In genomic region chr16:56635441-56635967, GRCh38 we compare ENCODE assay signal across 16 cellular contexts. TPM values are rescaled to one million over a fixed set of nuclear protein-coding genes. Genes with fewer than 3 reads are reported as not detected.
A peak's percentile ranks its signal among the peaks of the same experiment; 100 is the strongest.
DNase-seq lines count a peak whose midpoint lies in the region; ATAC-seq and TF ChIP-seq lines count a peak whose summit lies in the region.
"Had no signal": no experiment of that assay in that cellular context is flagged by ENCODE, and none has a peak within 500 bp of the region (broad histone marks: within the 10 kb centered on the region; RNA-seq: fewer than 3 reads in every experiment).

No MANE protein-coding gene starts in this region.

- peak overlapping the region; percentile 51 for H3K4me3 Mint-ChIP-seq in activated T-cell treated with anti-CD3 and anti-CD28 coated beads, Interleukin-2, amount 50 U/mL, for 24 hours
- H3K4me3 Mint-ChIP-seq in activated CD8-positive, alpha-beta T cell treated with anti-CD3 and anti-CD28 coated beads for 36 hours, result peak overlapping the region; percentile 39

- H3K4me1 ChIP-seq in spleen, result peaks cover 14 to 52% (median 36%) of the 10 kb centered on the region in 6 donors

- no peaks in the 10 kb centered on the region for H3K9me3 ChIP-seq in spleen
- H3K9me3 ChIP-seq: vagina had no signal

- no peak for TF ChIP-seq CTCF in activated CD8-positive, alpha-beta T cell treated with anti-CD3 and anti-CD28 coated beads for 36 hours (IDR thresholded peaks at IDR 0.05)
- TF ChIP-seq CTCF in foreskin fibroblast (IDR thresholded peaks at IDR 0.05; ENCODE audit: low read depth, low read length), result no peak
- no peak for TF ChIP-seq CTCF in spleen (IDR thresholded peaks at IDR 0.05 in 8 of 11, conservative IDR thresholded peaks at IDR 0.05 in 3 of 11)

- no peaks in the 10 kb centered on the region for H3K9me3 Mint-ChIP-seq in activated T-cell treated with anti-CD3 and anti-CD28 coated beads, Interleukin-2, amount 50 U/mL, for 24 hours
- H3K9me3 Mint-ChIP-seq in activated CD8-positive, alpha-beta T cell treated with anti-CD3 and anti-CD28 coated beads for 36 hours, result no peaks in the 10 kb centered on the region

- peaks cover 97% of the 10 kb centered on the region for H3K27me3 Mint-ChIP-seq in activated T-cell treated with anti-CD3 and anti-CD28 coated beads, Interleukin-2, amount 50 U/mL, for 24 hours
- peaks cover 83% of the 10 kb centered on the region for H3K27me3 Mint-ChIP-seq in activated CD8-positive, alpha-beta T cell treated with anti-CD3 and anti-CD28 coated beads for 36 hours

- H3K36me3 ChIP-seq in spleen, result no peaks in the 10 kb centered on the region
- H3K36me3 ChIP-seq: cardiac muscle cell, vagina had no signal

- no peaks in the 10 kb centered on the region for H3K36me3 Mint-ChIP-seq in activated T-cell treated with anti-CD3 and anti-CD28 coated beads, Interleukin-2, amount 50 U/mL, for 24 hours (ENCODE audit: low read depth)
- H3K36me3 Mint-ChIP-seq in activated CD8-positive, alpha-beta T cell treated with anti-CD3 and anti-CD28 coated beads for 36 hours (ENCODE audit: low read depth), result no peaks in the 10 kb centered on the region

- intact Hi-C loops in activated CD8-positive, alpha-beta T cell treated with anti-CD3 and anti-CD28 coated beads for 36 hours (cut with micrococcal nuclease), result no loop called here
- intact Hi-C loops in spleen (cut with DNase I; ENCODE audit: low total_unique reads), result no loop called here

- no peak overlapping the region for H3K27ac ChIP-seq in spleen
- H3K27ac ChIP-seq: cardiac muscle cell, vagina had no signal

- CTCF ChIA-PET in activated CD8-positive, alpha-beta T cell treated with anti-CD3 and anti-CD28 coated beads for 36 hours (lab: Charles Lee), result interaction anchor here (2.6 kb wide), 1 partner anchor 10 kb away, joined by 6 read pairs; the partner anchor contains the start of gene MT1E

- H3K27me3 ChIP-seq in spleen (replicated peaks in 1 of 7), result peaks cover 5 to 97% (median 75%) of the 10 kb centered on the region in 7 donors
- H3K27me3 ChIP-seq: vagina had no signal

- peaks cover 29% of the 10 kb centered on the region for H3K4me1 Mint-ChIP-seq in activated T-cell treated with anti-CD3 and anti-CD28 coated beads, Interleukin-2, amount 50 U/mL, for 24 hours (ENCODE audit: low read depth)
- peaks cover 23% of the 10 kb centered on the region for H3K4me1 Mint-ChIP-seq in activated CD8-positive, alpha-beta T cell treated with anti-CD3 and anti-CD28 coated beads for 36 hours (ENCODE audit: low read depth)

- H3K27ac Mint-ChIP-seq in activated T-cell treated with anti-CD3 and anti-CD28 coated beads, Interleukin-2, amount 50 U/mL, for 24 hours, result no peak overlapping the region
- H3K27ac Mint-ChIP-seq in activated CD8-positive, alpha-beta T cell treated with anti-CD3 and anti-CD28 coated beads for 36 hours, result no peak overlapping the region

- WGBS in spleen, 5 donors, result 3 to 21% (median 5%) methylated on average over 24 to 40 of the region's 40 CpGs

- no peak for ATAC-seq in activated CD8-positive, alpha-beta T cell treated with anti-CD3 and anti-CD28 coated beads for 36 hours
- ATAC-seq in left lobe of liver (no peak), HG03039 (IDR thresholded peaks at IDR 0.05; ENCODE audit: unreplicated experiment) (no peak), esophagus mucosa (no peak)
- ATAC-seq: GM12878, Panc1 had no signal

- no peak for DNase-seq in activated T-cell treated with anti-CD3 and anti-CD28 coated beads, Interleukin-2, amount 50 U/mL, for 24 hours
- no peak for DNase-seq in activated T-cell treated with anti-CD3 and anti-CD28 coated beads, Interleukin-2, amount 50 U/mL, for 1 hour
- DNase-seq in activated CD8-positive, alpha-beta T cell treated with anti-CD3 and anti-CD28 coated beads for 36 hours, result peak; percentile 39
- no peak for DNase-seq in foreskin fibroblast
- no peak for DNase-seq in spleen
- no peak for DNase-seq in left lobe of liver (ENCODE audit: low spot score)
- DNase-seq: DMS53, NCI-H1048 had no signal

- H3K4me3 ChIP-seq in foreskin fibroblast (ENCODE audit: low read depth in 1 of 2, low read length in 2 of 2) (peak overlapping the region; percentile 24 to 38), spleen (peak overlapping the region in 6 of 8 donors; percentile 8 to 53 (median 18))
- H3K4me3 ChIP-seq: cardiac muscle cell, GM12878, vagina had no signal

- TF ChIP-seq POLR2A in spleen (IDR thresholded peaks at IDR 0.05), result no peak

- POLR2A ChIA-PET in activated CD8-positive, alpha-beta T cell treated with anti-CD3 and anti-CD28 coated beads for 36 hours (lab: Charles Lee), result no interaction called here

RNA-seq across cellular contexts. Expression of gene MT1A, which starts 3.0 kb away (rescaled TPM):
- not detected for total RNA-seq in activated CD8-positive, alpha-beta T cell treated with anti-CD3 and anti-CD28 coated beads for 36 hours
- total RNA-seq in spleen (10 to 100 TPM in 1 of 7 donors, 1 to 10 TPM in 2, not detected in 4; 1.5 to 27.3 (median 1.5) TPM), left lobe of liver (141 TPM), esophagus mucosa (2.9 TPM)
- 10 to 100 TPM in 1 of 3 donors, 1 to 10 TPM in 2; 1.1 to 14.2 (median 8.5) TPM for polyA plus RNA-seq in spleen
- total RNA-seq: cardiac muscle cell, GM12878, skeletal muscle tissue had no signal
- polyA plus RNA-seq: cardiac muscle cell, GM12878 had no signal

RNA-seq across cellular contexts. Expression of gene MT1M, which starts 3.0 kb away (rescaled TPM):
- not detected for total RNA-seq in activated CD8-positive, alpha-beta T cell treated with anti-CD3 and anti-CD28 coated beads for 36 hours
- 1 to 10 TPM in 6 of 7 donors, under 1 TPM in 1; 0.44 to 6.1 (median 3.5) TPM for total RNA-seq in spleen
- 10 to 100 TPM in 1 of 3 donors, 1 to 10 TPM in 1, under 1 TPM in 1; 0.93 to 11.8 (median 7.6) TPM for polyA plus RNA-seq in spleen
- 546 TPM for total RNA-seq in left lobe of liver
- total RNA-seq in esophagus mucosa, result 2.0 TPM
- total RNA-seq: cardiac muscle cell, GM12878 had no signal
- polyA plus RNA-seq: cardiac muscle cell, GM12878 had no signal

RNA-seq across cellular contexts. Expression of gene MT1E, which starts 9.9 kb away (rescaled TPM):
- total RNA-seq in activated CD8-positive, alpha-beta T cell treated with anti-CD3 and anti-CD28 coated beads for 36 hours, result 10 to 100 TPM; 22.1 to 23.3 TPM
- total RNA-seq in spleen, result 10 to 100 TPM in 6 of 7 donors, 1 to 10 TPM in 1; 2.5 to 49.6 (median 19.7) TPM
- polyA plus RNA-seq in spleen, result 10 to 100 TPM; 21.0 to 34.0 (median 33.0) TPM
- 1,576 TPM for total RNA-seq in left lobe of liver
- total RNA-seq in esophagus mucosa, result 98.8 TPM

RNA-seq across cellular contexts. Expression of gene MT1B, which starts 16.2 kb away (rescaled TPM):
- total RNA-seq in activated CD8-positive, alpha-beta T cell treated with anti-CD3 and anti-CD28 coated beads for 36 hours, result not detected
- not detected for total RNA-seq in spleen
- not detected for polyA plus RNA-seq in spleen
- 2.7 TPM for total RNA-seq in left lobe of liver
- not detected for total RNA-seq in esophagus mucosa
- total RNA-seq: cardiac muscle cell, epithelial cell of proximal tubule, GM12878, skeletal muscle tissue, vagina had no signal
- polyA plus RNA-seq: cardiac muscle cell, GM12878 had no signal

RNA-seq across cellular contexts. Expression of gene MT1F, which starts 22.3 kb away (rescaled TPM):
- total RNA-seq in activated CD8-positive, alpha-beta T cell treated with anti-CD3 and anti-CD28 coated beads for 36 hours, result 1 to 10 TPM; 7.7 to 9.0 TPM
- total RNA-seq in spleen (10 to 100 TPM in 6 of 7 donors, 1 to 10 TPM in 1; 6.4 to 21.0 (median 13.6) TPM), left lobe of liver (763 TPM), esophagus mucosa (3.7 TPM)
- polyA plus RNA-seq in spleen, result 10 to 100 TPM; 16.6 to 20.1 (median 19.4) TPM
- total RNA-seq: cardiac muscle cell, skeletal muscle tissue had no signal
- polyA plus RNA-seq: cardiac muscle cell had no signal

Comparison
In these comparisons a context has a peak if more than half of its experiments do, and no peak if none do; other contexts are left out.
1. RNA of gene MT1M, which starts 3.0 kb away (total RNA-seq): 546 TPM in left lobe of liver (single experiment); 0.44 to 6.1 TPM in spleen, 2.0 TPM in esophagus mucosa (single experiment) and not detected in activated CD8-positive, alpha-beta T cell treated with anti-CD3 and anti-CD28 coated beads for 36 hours; every median in the first group is over 10 times any median in the second.
2. RNA of gene MT1E, which starts 9.9 kb away (total RNA-seq): 1,576 TPM in left lobe of liver (single experiment); 98.8 TPM in esophagus mucosa (single experiment), 22.1 to 23.3 TPM in activated CD8-positive, alpha-beta T cell treated with anti-CD3 and anti-CD28 coated beads for 36 hours and 2.5 to 49.6 TPM in spleen; every median in the first group is over 10 times any median in the second.